14 cellular contexts compared by ENCODE assay signal in the genomic region with DNA sequence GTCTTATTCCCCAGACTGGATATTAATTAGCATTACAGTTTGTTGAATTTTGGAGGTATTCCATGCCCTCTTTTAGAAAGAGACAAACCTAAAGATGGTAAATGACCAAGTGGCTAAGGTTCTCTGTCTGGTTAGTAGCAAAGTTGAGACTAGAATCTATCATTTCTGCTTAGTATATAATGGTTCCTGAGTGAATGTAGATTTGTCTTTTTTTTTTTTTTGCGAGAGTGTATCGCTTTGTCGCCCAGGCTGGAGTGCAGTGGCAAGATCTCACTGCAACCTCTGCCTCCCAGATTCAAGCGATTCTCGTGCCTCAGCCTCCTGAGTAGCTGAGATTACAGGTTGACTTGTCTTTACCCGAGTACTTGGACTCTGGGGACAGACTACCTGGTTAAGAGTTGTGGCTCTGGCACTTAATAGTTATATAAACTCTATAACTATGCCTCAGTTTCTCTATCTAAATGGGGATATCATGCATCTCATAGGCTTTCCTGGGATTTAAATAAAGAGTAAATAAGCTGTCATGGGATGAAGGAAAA. TPM values are rescaled to one million over a fixed set of nuclear protein-coding genes. Genes with fewer than 3 reads are reported as not detected.
DNase-seq lines count a peak whose midpoint lies in the region; ATAC-seq and TF ChIP-seq lines count a peak whose summit lies in the region.
"Had no signal": no experiment of that assay in that cellular context is flagged by ENCODE, and none has a peak within 500 bp of the region (broad histone marks: within the 10 kb centered on the region; RNA-seq: fewer than 3 reads in every experiment).

No MANE protein-coding gene starts in this region.

- peak overlapping the region; percentile 70 to 98 (median 93) for H3K4me3 Mint-ChIP-seq in T-cell
- H3K4me3 Mint-ChIP-seq in stimulated activated effector memory CD8-positive, alpha-beta T cell treated with anti-CD3 and anti-CD28 coated beads, Interleukin-12 subunit alpha, Interleukin-12 subunit beta, amount 100 ng/mL, for 72 hours, result peak overlapping the region; percentile 90

- CTCF ChIA-PET in T-cell (lab: Charles Lee), result interaction anchor here in 1 of 2 donors (0.7 kb wide), 1 partner anchor 54 kb away, joined by 4 read pairs; no protein-coding TSS in a partner anchor

- DNase-seq in heart left ventricle, result no peak
- DNase-seq in left ventricle myocardium superior, result no peak
- no peak for DNase-seq in T-cell
- DNase-seq in fibroblast of the aortic adventitia (ENCODE audit: low read depth), result no peak
- DNase-seq in stimulated activated effector memory CD8-positive, alpha-beta T cell treated with anti-CD3 and anti-CD28 coated beads, Interleukin-12 subunit alpha, Interleukin-12 subunit beta, amount 100 ng/mL, for 72 hours (ENCODE audit: low spot score in 2 of 2), result no peak
- DNase-seq: COR-L47; effector memory CD4-positive, alpha-beta T cell; NCI-H1105; SHP77; testis had no signal

- intact Hi-C loops in heart left ventricle (cut with DNase I), result loop anchor here in 1 of 10 donors (5.0 kb wide), 1 partner anchor 51 kb away; a partner anchor contains a TSS
- intact Hi-C loops in left ventricle myocardium superior (cut with micrococcal nuclease), result no loop called here

- peaks cover 58 to 67% (median 58%) of the 10 kb centered on the region in 3 donors for H3K4me1 Mint-ChIP-seq in T-cell
- peaks cover 23% of the 10 kb centered on the region for H3K4me1 Mint-ChIP-seq in stimulated activated effector memory CD8-positive, alpha-beta T cell treated with anti-CD3 and anti-CD28 coated beads, Interleukin-12 subunit alpha, Interleukin-12 subunit beta, amount 100 ng/mL, for 72 hours

- no peaks in the 10 kb centered on the region for H3K9me3 Mint-ChIP-seq in T-cell
- H3K9me3 Mint-ChIP-seq in stimulated activated effector memory CD8-positive, alpha-beta T cell treated with anti-CD3 and anti-CD28 coated beads, Interleukin-12 subunit alpha, Interleukin-12 subunit beta, amount 100 ng/mL, for 72 hours, result no peaks in the 10 kb centered on the region

- H3K27ac Mint-ChIP-seq in T-cell, result peak overlapping the region; percentile 41 to 80
- H3K27ac Mint-ChIP-seq in stimulated activated effector memory CD8-positive, alpha-beta T cell treated with anti-CD3 and anti-CD28 coated beads, Interleukin-12 subunit alpha, Interleukin-12 subunit beta, amount 100 ng/mL, for 72 hours, result no peak overlapping the region

- TF ChIP-seq POLR2A in heart left ventricle (IDR thresholded peaks at IDR 0.05), result no peak

- H3K4me1 ChIP-seq in heart left ventricle, result peaks cover 0 to 50% (median 27%) of the 10 kb centered on the region in 12 donors

- no peak for ATAC-seq in heart left ventricle
- ATAC-seq in left ventricle myocardium superior, result no peak
- ATAC-seq in T-cell (replicated peaks in 1 of 4), result no peak
- no peak for ATAC-seq in stimulated activated effector memory CD8-positive, alpha-beta T cell treated with anti-CD3 and anti-CD28 coated beads, Interleukin-12 subunit alpha, Interleukin-12 subunit beta, amount 100 ng/mL, for 72 hours
- ATAC-seq in GM18858 (IDR thresholded peaks at IDR 0.05; ENCODE audit: unreplicated experiment), result no peak
- no peak for ATAC-seq in GM21825 (IDR thresholded peaks at IDR 0.05; ENCODE audit: unreplicated experiment)
- no peak for ATAC-seq in HG03159 (IDR thresholded peaks at IDR 0.05; ENCODE audit: unreplicated experiment)
- ATAC-seq: left lobe of liver had no signal

- TF ChIP-seq CTCF in heart left ventricle (IDR thresholded peaks at IDR 0.05), result no peak
- TF ChIP-seq CTCF in fibroblast of the aortic adventitia (IDR thresholded peaks at IDR 0.05; ENCODE audit: insufficient read depth, low read length), result no peak

- peak overlapping the region in 2 of 12 donors; percentile 85 to 93 for H3K27ac ChIP-seq in heart left ventricle
- H3K27ac ChIP-seq: testis had no signal

- POLR2A ChIA-PET in T-cell (lab: Charles Lee), result interaction anchor here in 1 of 2 donors (0.6 kb wide), 1 partner anchor 28 kb away, joined by 3 read pairs; no protein-coding TSS in a partner anchor

- 70 to 91% (median 87%) methylated on average over 6 of the region's 6 CpGs for WGBS in heart left ventricle, 4 donors

- H3K36me3 Mint-ChIP-seq in T-cell, result peaks cover 13% of the 10 kb centered on the region
- H3K36me3 Mint-ChIP-seq in stimulated activated effector memory CD8-positive, alpha-beta T cell treated with anti-CD3 and anti-CD28 coated beads, Interleukin-12 subunit alpha, Interleukin-12 subunit beta, amount 100 ng/mL, for 72 hours, result peaks cover 37% of the 10 kb centered on the region

- H3K4me3 ChIP-seq in heart left ventricle (peak overlapping the region in 7 of 12 donors; percentile 71 to 98 (median 78)), fibroblast of the aortic adventitia (ENCODE audit: low read depth, low read length) (peak overlapping the region; percentile 90)
- H3K4me3 ChIP-seq: testis had no signal

- H3K27me3 ChIP-seq in heart left ventricle, result no peaks in the 10 kb centered on the region
- H3K27me3 ChIP-seq: testis had no signal

- H3K27me3 Mint-ChIP-seq in T-cell, result no peaks in the 10 kb centered on the region

- H3K36me3 ChIP-seq in heart left ventricle, result peaks cover 0 to 8% (median 0%) of the 10 kb centered on the region in 9 donors

- H3K9me3 ChIP-seq in heart left ventricle, result no peaks in the 10 kb centered on the region
- H3K9me3 ChIP-seq: testis had no signal

RNA-seq across cellular contexts. Expression of a gene that starts 2.7 kb away (rescaled TPM):
- 10 to 100 TPM in 1 of 9 donors, 1 to 10 TPM in 8; 4.2 to 10.7 (median 7.7) TPM for total RNA-seq in heart left ventricle
- polyA plus RNA-seq in heart left ventricle, result 1 to 10 TPM; 3.6 to 6.2 TPM
- total RNA-seq in left ventricle myocardium superior, result 6.9 TPM
- 10 to 100 TPM; 45.7 to 93.7 (median 49.6) TPM for total RNA-seq in T-cell
- 16.1 and 37.3 TPM in 2 replicates for total RNA-seq in fibroblast of the aortic adventitia (ENCODE audit: low replicate concordance)

RNA-seq across cellular contexts. Expression of a gene that starts 50.4 kb away (rescaled TPM):
- total RNA-seq in heart left ventricle, result 10 to 100 TPM in 6 of 9 donors, 1 to 10 TPM in 3; 8.3 to 12.0 (median 10.7) TPM
- 1 to 10 TPM; 8.8 to 9.2 TPM for polyA plus RNA-seq in heart left ventricle
- 14.3 TPM for total RNA-seq in left ventricle myocardium superior
- 10 to 100 TPM; 22.1 to 35.5 (median 26.6) TPM for total RNA-seq in T-cell
- 4.3 and 11.8 TPM in 2 replicates for total RNA-seq in fibroblast of the aortic adventitia (ENCODE audit: low replicate concordance)
